14 cellular contexts compared by ENCODE assay signal in genomic region chr17:10743316-10744009, GRCh38. TPM values are rescaled to one million over a fixed set of nuclear protein-coding genes. Genes with fewer than 3 reads are reported as not detected.
DNase-seq lines count a peak whose midpoint lies in the region; ATAC-seq and TF ChIP-seq lines count a peak whose summit lies in the region.
"Had no signal": no experiment of that assay in that cellular context is flagged by ENCODE, and none has a peak within 500 bp of the region (broad histone marks: within the 10 kb centered on the region; RNA-seq: fewer than 3 reads in every experiment).

No MANE protein-coding gene starts in this region.

- no peak overlapping the region for H2BK12ac ChIP-seq in mesenchymal stem cell (ENCODE audit: low read length in 2 of 2)

- intact Hi-C loops in MCF 10A (cut with micrococcal nuclease) (no loop called here), mammary epithelial cell (cut with micrococcal nuclease) (no loop called here), vagina (cut with DNase I) (no loop called here)

- dilution Hi-C loops in mammary epithelial cell (cut with HindIII; ENCODE audit: low sequenced_read_pairs) = no loop called here

- no peak overlapping the region for H2BK5ac ChIP-seq in mesenchymal stem cell (ENCODE audit: low read depth, low read length, poor library complexity, severe bottlenecking)

- H3K36me3 Mint-ChIP-seq in MCF 10A (ENCODE audit: insufficient read depth, unreplicated experiment) = no peaks in the 10 kb centered on the region

- no peaks in the 10 kb centered on the region for H3K27me3 ChIP-seq in mammary epithelial cell (ENCODE audit: insufficient read depth, low read length)
- peaks cover 0 to 17% of the 10 kb centered on the region in 2 experiments for H3K27me3 ChIP-seq in mesenchymal stem cell (ENCODE audit: control insufficient read depth in 1 of 2, insufficient read depth in 1 of 2, low read length in 2 of 2)
- no peaks in the 10 kb centered on the region for H3K27me3 ChIP-seq in vagina
- peaks cover 6% of the 10 kb centered on the region for H3K27me3 ChIP-seq in foreskin keratinocyte
- H3K27me3 ChIP-seq: cardiac muscle cell had no signal

- TF ChIP-seq CTCF in MCF 10A (IDR thresholded peaks at IDR 0.05; ENCODE audit: unreplicated experiment) (no peak), mammary epithelial cell (conservative IDR thresholded peaks at IDR 0.05 in 1 of 2, IDR thresholded peaks at IDR 0.05 in 1 of 2; ENCODE audit: extremely low read depth in 1 of 2, insufficient read depth in 1 of 2, low read depth in 1 of 2, low read length in 2 of 2) (no peak), fibroblast of mammary gland (conservative IDR thresholded peaks at IDR 0.05; ENCODE audit: control insufficient read depth, insufficient read depth, low read depth, low read length) (no peak), vagina (IDR thresholded peaks at IDR 0.05) (no peak), foreskin keratinocyte (conservative IDR thresholded peaks at IDR 0.05) (no peak)

- no peak overlapping the region for H3K14ac ChIP-seq in mesenchymal stem cell (ENCODE audit: low read length in 2 of 2)

- no peak for TF ChIP-seq POLR2A in vagina (IDR thresholded peaks at IDR 0.05)

- no peak overlapping the region for H3K4me3 Mint-ChIP-seq in MCF 10A (ENCODE audit: unreplicated experiment)
- H3K4me3 Mint-ChIP-seq: activated T-helper 1 cell treated with anti-CD3 and anti-CD28 coated beads, Interleukin-12 subunit alpha, Interleukin-12 subunit beta, Interleukin-2, Interleukin-4 antibody, amounts not matched to agents 30 ng/mL and 10 ng/mL and 1 ng/mL, durations not matched to agents 14 hours and 24 hours and 36 hours had no signal

- no peaks in the 10 kb centered on the region for H3K9me3 Mint-ChIP-seq in MCF 10A (ENCODE audit: unreplicated experiment)
- H3K9me3 Mint-ChIP-seq: activated T-helper 1 cell treated with anti-CD3 and anti-CD28 coated beads, Interleukin-12 subunit alpha, Interleukin-12 subunit beta, Interleukin-2, Interleukin-4 antibody, amounts not matched to agents 30 ng/mL and 10 ng/mL and 1 ng/mL, durations not matched to agents 14 hours and 24 hours and 36 hours had no signal

- H3K27ac Mint-ChIP-seq in MCF 10A (ENCODE audit: low read depth, unreplicated experiment) = no peak overlapping the region
- H3K27ac Mint-ChIP-seq: activated T-helper 1 cell treated with anti-CD3 and anti-CD28 coated beads, Interleukin-12 subunit alpha, Interleukin-12 subunit beta, Interleukin-2, Interleukin-4 antibody, amounts not matched to agents 30 ng/mL and 10 ng/mL and 1 ng/mL, durations not matched to agents 14 hours and 24 hours and 36 hours had no signal

- no peaks in the 10 kb centered on the region for H4K20me1 ChIP-seq in mammary epithelial cell (ENCODE audit: insufficient read depth, low read length)

- H3K4me1 ChIP-seq in mammary epithelial cell (ENCODE audit: insufficient read depth, low read length) (no peaks in the 10 kb centered on the region), mesenchymal stem cell (ENCODE audit: control insufficient read depth, insufficient read depth, low read depth, low read length) (no peaks in the 10 kb centered on the region), vagina (peaks cover 28% of the 10 kb centered on the region), foreskin keratinocyte (no peaks in the 10 kb centered on the region)

- CTCF ChIA-PET in MCF 10A (lab: Yijun Ruan, JAX) = interaction anchor here (1.9 to 2.6 kb wide), 2 partner anchors 101 to 401 kb away, joined by 9 to 13 read pairs; no protein-coding TSS in a partner anchor
- CTCF ChIA-PET in mammary epithelial cell (lab: Charles Lee; ENCODE audit: low non-redundant PET) = no interaction called here

- peaks cover 5% of the 10 kb centered on the region for H3K4me1 Mint-ChIP-seq in MCF 10A (ENCODE audit: insufficient read depth, unreplicated experiment)

- H3K79me2 ChIP-seq in mammary epithelial cell (ENCODE audit: insufficient read depth, low read length) = no peaks in the 10 kb centered on the region

- H3K4me2 ChIP-seq in mammary epithelial cell (ENCODE audit: insufficient read depth, low read depth, low read length) = no peak overlapping the region
- H3K4me2 ChIP-seq in mesenchymal stem cell (ENCODE audit: low read length, poor library complexity, severe bottlenecking) = no peak overlapping the region

- H3K4me3 ChIP-seq in mammary epithelial cell (replicated peaks in 1 of 3; ENCODE audit: insufficient read depth in 1 of 3, low read depth in 2 of 3, low read length in 3 of 3) (no peak overlapping the region), fibroblast of mammary gland (ENCODE audit: control insufficient read depth, low read depth, low read length) (no peak overlapping the region), mesenchymal stem cell (ENCODE audit: insufficient read depth in 1 of 2, low read depth in 1 of 2, low read length in 2 of 2) (peak overlapping the region in 1 of 2 experiments; percentile 16), vagina (no peak overlapping the region)
- H3K4me3 ChIP-seq: cardiac muscle cell had no signal

- no peak overlapping the region for H3K18ac ChIP-seq in mesenchymal stem cell (ENCODE audit: low read depth in 1 of 2, low read length in 2 of 2)

- no peaks in the 10 kb centered on the region for H3K79me1 ChIP-seq in mesenchymal stem cell (replicated peaks; ENCODE audit: low read length, poor library complexity, severe bottlenecking)

- in situ Hi-C loops in mammary epithelial cell (cut with MboI; ENCODE audit: low sequenced_read_pairs in 2 of 2) = loop anchor here in 1 of 2 donors (25.0 kb wide), 1 partner anchor 1244 kb away; the partner anchor contains the start of gene ZNF18

- peaks cover 77% of the 10 kb centered on the region for H3K27me3 Mint-ChIP-seq in MCF 10A (ENCODE audit: insufficient read depth, unreplicated experiment)

- H3K23ac ChIP-seq in mesenchymal stem cell (ENCODE audit: low read length in 2 of 2) = no peak overlapping the region

- no peak overlapping the region for H3K9ac ChIP-seq in mammary epithelial cell (ENCODE audit: insufficient read depth, low read length)
- peak overlapping the region; percentile 36 for H3K9ac ChIP-seq in mesenchymal stem cell (ENCODE audit: low read length)

- no peak overlapping the region for H2BK120ac ChIP-seq in mesenchymal stem cell (ENCODE audit: low read depth, low read length)

- no peak overlapping the region for H4K8ac ChIP-seq in mesenchymal stem cell (ENCODE audit: low read length)

- H3K4ac ChIP-seq in mesenchymal stem cell (ENCODE audit: low read depth in 1 of 2, low read length in 2 of 2) = no peak overlapping the region

- WGBS in mammary epithelial cell (ENCODE audit: low coverage, missing lambda C conversion rate) = 16% methylated on average over 6 of the region's 8 CpGs
- 81% methylated on average over 4 of the region's 8 CpGs for WGBS in mesenchymal stem cell

- POLR2A ChIA-PET in MCF 10A (lab: Yijun Ruan, JAX) = no interaction called here

- no peak overlapping the region for H4K91ac ChIP-seq in mesenchymal stem cell (ENCODE audit: low read length)

- no peak overlapping the region for H2BK15ac ChIP-seq in mesenchymal stem cell (ENCODE audit: low read depth, poor library complexity, severe bottlenecking)

- no peak for ATAC-seq in foreskin keratinocyte

- no peaks in the 10 kb centered on the region for H3K36me3 ChIP-seq in mammary epithelial cell (ENCODE audit: insufficient read depth, low read length)
- no peaks in the 10 kb centered on the region for H3K36me3 ChIP-seq in mesenchymal stem cell (ENCODE audit: control insufficient read depth in 1 of 2, insufficient read depth in 2 of 2, low read depth in 1 of 2, low read length in 2 of 2)
- H3K36me3 ChIP-seq in vagina = no peaks in the 10 kb centered on the region
- H3K36me3 ChIP-seq: cardiac muscle cell had no signal

- H2AK5ac ChIP-seq in mesenchymal stem cell (ENCODE audit: low read length, severe bottlenecking) = no peak overlapping the region

- H3K27ac ChIP-seq in mammary epithelial cell (ENCODE audit: insufficient read depth, low read depth, low read length) = no peak overlapping the region
- no peak overlapping the region for H3K27ac ChIP-seq in mesenchymal stem cell (ENCODE audit: low read length, poor library complexity, severe bottlenecking)
- peak overlapping the region; percentile 78 for H3K27ac ChIP-seq in vagina
- no peak overlapping the region for H3K27ac ChIP-seq in foreskin keratinocyte
- H3K27ac ChIP-seq: 22Rv1, cardiac muscle cell had no signal

- H2AFZ ChIP-seq in mammary epithelial cell (ENCODE audit: low read depth, low read length) (no peak overlapping the region), mesenchymal stem cell (ENCODE audit: low read depth, low read length) (no peak overlapping the region)

- H3K9me3 ChIP-seq in mammary epithelial cell (replicated peaks; ENCODE audit: insufficient read depth, low read length) (no peaks in the 10 kb centered on the region), mesenchymal stem cell (ENCODE audit: control insufficient read depth, low read length) (no peaks in the 10 kb centered on the region), vagina (no peaks in the 10 kb centered on the region)

- BruUV-seq in MCF 10A (replicated peaks; lab: Mats Ljungman, UMichigan) (no TSS peak), mammary epithelial cell (replicated peaks; lab: Mats Ljungman, UMichigan) (no TSS peak)

- DNase-seq in MCF 10A (ENCODE audit: unreplicated experiment) (peak; percentile 40), mammary epithelial cell (no peak), fibroblast of mammary gland (ENCODE audit: low read depth) (peak; percentile 82), mesenchymal stem cell (no peak), vagina (ENCODE audit: extremely low spot score in 2 of 2) (no peak), HuH-7.5 (ENCODE audit: low spot score) (no peak), NCI-H2107 (lab: John Stamatoyannopoulos, UW) (no peak), foreskin keratinocyte (no peak)
- DNase-seq: activated CD4-positive, alpha-beta T cell treated with anti-CD3 and anti-CD28 coated beads, Interleukin-2, amount 50 U/mL, for 4 hours; Calu3; NCI-H510A had no signal

RNA-seq across cellular contexts. Expression of gene TMEM220, which starts 13.6 kb away (rescaled TPM):
- 0.96 and 1.1 TPM in 2 replicates for total RNA-seq in MCF 10A (2022)
- 1 to 10 TPM; 2.0 to 2.1 TPM for total RNA-seq in mammary epithelial cell
- polyA plus RNA-seq in mammary epithelial cell = 1.3 TPM
- not detected for polyA minus RNA-seq in mammary epithelial cell
- polyA plus RNA-seq in mesenchymal stem cell (2013, experiment 1 of 2) = 7.5 TPM
- polyA plus RNA-seq in mesenchymal stem cell (2013, experiment 2 of 2) = 6.3 TPM
- total RNA-seq in vagina = 10.3 TPM
- total RNA-seq in foreskin keratinocyte = 1.2 and 1.3 TPM in 2 replicates
- polyA plus RNA-seq in foreskin keratinocyte = 2.0 and 2.5 TPM in 2 replicates
- total RNA-seq: Calu3 had no signal

RNA-seq across cellular contexts. Expression of gene ADPRM, which starts 46.1 kb away (rescaled TPM):
- total RNA-seq in MCF 10A (2022) (8.2 and 9.8 TPM in 2 replicates), mammary epithelial cell (10 to 100 TPM in 1 of 2 donors, 1 to 10 TPM in 1; 8.8 to 10.2 TPM), vagina (18.7 TPM), foreskin keratinocyte (5.7 and 10.4 TPM in 2 replicates)
- polyA plus RNA-seq in mammary epithelial cell (6.6 TPM), foreskin keratinocyte (5.6 and 9.0 TPM in 2 replicates)
- polyA minus RNA-seq in mammary epithelial cell = 32.8 TPM
- 9.4 TPM for polyA plus RNA-seq in mesenchymal stem cell (2013, experiment 1 of 2)
- 10.2 TPM for polyA plus RNA-seq in mesenchymal stem cell (2013, experiment 2 of 2)

RNA-seq across cellular contexts. Expression of gene SCO1, which starts 46.1 kb away (rescaled TPM):
- total RNA-seq in MCF 10A (2022) (55.8 and 58.8 TPM in 2 replicates), mammary epithelial cell (10 to 100 TPM; 24.2 to 37.0 TPM), vagina (38.8 TPM), foreskin keratinocyte (33.0 and 36.9 TPM in 2 replicates)
- polyA plus RNA-seq in mammary epithelial cell (18.4 TPM), foreskin keratinocyte (24.7 and 30.9 TPM in 2 replicates)
- 16.9 TPM for polyA minus RNA-seq in mammary epithelial cell
- polyA plus RNA-seq in mesenchymal stem cell (2013, experiment 1 of 2) = 17.5 TPM
- 16.0 TPM for polyA plus RNA-seq in mesenchymal stem cell (2013, experiment 2 of 2)

Comparison
In these comparisons a context has a peak if more than half of its experiments do, and no peak if none do; other contexts are left out.
1. DNase-seq: peak in MCF 10A (single experiment) and fibroblast of mammary gland (single experiment); none in mammary epithelial cell (single experiment), mesenchymal stem cell (single experiment), vagina (0 of 2), HuH-7.5 (single experiment), NCI-H2107 (single experiment) and foreskin keratinocyte (0 of 2).